8 cellular contexts compared by ENCODE assay signal in the genomic region with DNA sequence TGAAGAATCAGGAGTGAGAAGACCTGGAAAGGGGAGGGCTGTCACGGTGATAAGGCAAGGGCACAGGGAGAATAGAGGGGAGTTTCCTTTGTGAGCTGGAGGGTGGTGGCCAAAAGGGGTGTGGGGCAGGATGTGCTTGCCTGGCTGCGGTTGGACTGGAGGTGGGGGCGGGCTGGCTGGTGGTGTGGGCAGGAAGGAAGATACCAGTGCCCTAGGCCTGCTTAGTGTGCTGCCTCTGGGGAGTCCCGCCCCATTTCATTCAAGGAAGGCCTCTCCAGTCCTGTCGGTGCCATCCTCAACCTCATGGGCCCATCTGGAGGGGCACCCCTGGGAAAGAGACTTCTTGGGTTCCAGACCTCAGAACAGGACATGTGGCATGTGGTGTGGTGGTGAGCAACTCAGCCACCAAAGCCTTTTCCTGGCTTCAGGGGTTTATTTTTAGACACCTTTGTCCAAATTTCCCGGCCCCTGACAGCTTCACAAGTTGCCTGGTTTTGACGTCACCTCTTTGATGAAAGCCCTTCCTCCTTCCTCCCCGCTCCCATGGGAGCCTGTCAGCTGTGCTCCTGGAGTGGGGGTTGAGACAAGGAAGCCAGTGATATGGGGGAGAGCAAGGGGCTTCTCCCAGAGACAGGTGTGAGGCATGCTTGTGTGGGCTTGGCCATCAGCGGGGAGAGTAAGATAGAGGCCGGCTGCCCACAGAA. TPM values are rescaled to one million over a fixed set of nuclear protein-coding genes. Genes with fewer than 3 reads are reported as not detected.
DNase-seq lines count a peak whose midpoint lies in the region; ATAC-seq and TF ChIP-seq lines count a peak whose summit lies in the region.

No MANE protein-coding gene starts in this region.

- peaks cover 33% of the 10 kb centered on the region for H3K36me3 Mint-ChIP-seq in activated T-cell treated with anti-CD3 and anti-CD28 coated beads, Interleukin-2, amount 50 U/mL, for 4 hours (ENCODE audit: insufficient read depth)
- H3K36me3 Mint-ChIP-seq in glutamatergic neuron (ENCODE audit: unreplicated experiment), result no peaks in the 10 kb centered on the region
- H3K36me3 Mint-ChIP-seq in Calu3 (ENCODE audit: insufficient read depth, unreplicated experiment), result peaks cover 3% of the 10 kb centered on the region

- DNase-seq in NCI-H226 (peak; percentile 90), glutamatergic neuron (no peak), 8988T (no peak), Calu3 (no peak), amygdala (lab: John Stamatoyannopoulos, UW) (no peak)
- DNase-seq in activated T-cell treated with anti-CD3 and anti-CD28 coated beads, Interleukin-2, amount 50 U/mL, for 4 hours, result peak; percentile 69
- DNase-seq in stimulated activated CD4-positive, alpha-beta T cell treated with anti-CD3 and anti-CD28 coated beads, Interleukin-1b, Interleukin-23, amount 100 ng/mL, for 1 hour (ENCODE audit: low read depth in 2 of 2), result peak; percentile 48 to 63

- H3K27ac Mint-ChIP-seq in glutamatergic neuron (ENCODE audit: unreplicated experiment), result peak overlapping the region; percentile 8
- H3K27ac Mint-ChIP-seq in Calu3 (ENCODE audit: unreplicated experiment), result no peak overlapping the region

- peak overlapping the region; percentile 68 for H3K4me3 Mint-ChIP-seq in activated T-cell treated with anti-CD3 and anti-CD28 coated beads, Interleukin-2, amount 50 U/mL, for 4 hours
- H3K4me3 Mint-ChIP-seq in glutamatergic neuron (ENCODE audit: unreplicated experiment), result peak overlapping the region; percentile 72
- H3K4me3 Mint-ChIP-seq in Calu3 (ENCODE audit: low read depth, unreplicated experiment), result no peak overlapping the region

- H3K9me3 Mint-ChIP-seq in activated T-cell treated with anti-CD3 and anti-CD28 coated beads, Interleukin-2, amount 50 U/mL, for 4 hours, result no peaks in the 10 kb centered on the region
- peaks cover 15% of the 10 kb centered on the region for H3K9me3 Mint-ChIP-seq in glutamatergic neuron (ENCODE audit: unreplicated experiment)
- H3K9me3 Mint-ChIP-seq in Calu3 (ENCODE audit: low read depth, unreplicated experiment), result no peaks in the 10 kb centered on the region

- no peaks in the 10 kb centered on the region for H3K27me3 Mint-ChIP-seq in activated T-cell treated with anti-CD3 and anti-CD28 coated beads, Interleukin-2, amount 50 U/mL, for 4 hours (ENCODE audit: low read depth)
- H3K27me3 Mint-ChIP-seq in glutamatergic neuron (ENCODE audit: unreplicated experiment) (peaks cover 2% of the 10 kb centered on the region), Calu3 (ENCODE audit: unreplicated experiment) (no peaks in the 10 kb centered on the region)

- BruUV-seq in Calu3 (replicated peaks; lab: Mats Ljungman, UMichigan), result no TSS peak

- ATAC-seq in GM21423 (IDR thresholded peaks at IDR 0.05; ENCODE audit: unreplicated experiment), result peak; percentile 66
- ATAC-seq in activated T-cell treated with anti-CD3 and anti-CD28 coated beads, Interleukin-2, amount 50 U/mL, for 4 hours, result peak; percentile 83 to 86

- CTCF ChIA-PET in Calu3 (lab: Charles Lee), result no interaction called here

- H3K4me1 Mint-ChIP-seq in activated T-cell treated with anti-CD3 and anti-CD28 coated beads, Interleukin-2, amount 50 U/mL, for 4 hours (ENCODE audit: low read depth), result peaks cover 86% of the 10 kb centered on the region
- H3K4me1 Mint-ChIP-seq in glutamatergic neuron (ENCODE audit: low read depth, unreplicated experiment) (peaks cover 38% of the 10 kb centered on the region), Calu3 (ENCODE audit: low read depth, unreplicated experiment) (peaks cover 9% of the 10 kb centered on the region)

- intact Hi-C loops in Calu3 (cut with micrococcal nuclease; ENCODE audit: unreplicated experiment), result no loop called here

- TF ChIP-seq CTCF in glutamatergic neuron (IDR thresholded peaks at IDR 0.05; ENCODE audit: partially characterized antibody, unreplicated experiment) (no peak), Calu3 (IDR thresholded peaks at IDR 0.05; ENCODE audit: unreplicated experiment) (no peak)

RNA-seq across cellular contexts. Expression of a gene that starts 15.6 kb away (rescaled TPM):
- total RNA-seq in activated T-cell treated with anti-CD3 and anti-CD28 coated beads, Interleukin-2, amount 50 U/mL, for 4 hours, result 10 to 100 TPM; 37.8 to 42.5 (median 38.9) TPM
- total RNA-seq in glutamatergic neuron (ENCODE audit: unreplicated experiment), result 13.2 TPM
- total RNA-seq in Calu3 (2022), result 37.0 and 44.9 TPM in 2 replicates

RNA-seq across cellular contexts. Expression of a gene that starts 20.2 kb away (rescaled TPM):
- total RNA-seq in activated T-cell treated with anti-CD3 and anti-CD28 coated beads, Interleukin-2, amount 50 U/mL, for 4 hours, result 1 to 10 TPM in 2 of 3 donors, under 1 TPM in 1; 0.84 to 1.2 (median 1.0) TPM
- total RNA-seq in glutamatergic neuron (ENCODE audit: unreplicated experiment) (134 TPM), Calu3 (2022) (0.57 and 0.81 TPM in 2 replicates)

Comparison
In these comparisons a context has a peak if more than half of its experiments do, and no peak if none do; other contexts are left out.
1. DNase-seq: peak in NCI-H226 (single experiment), activated T-cell treated with anti-CD3 and anti-CD28 coated beads, Interleukin-2, amount 50 U/mL, for 4 hours (single experiment) and stimulated activated CD4-positive, alpha-beta T cell treated with anti-CD3 and anti-CD28 coated beads, Interleukin-1b, Interleukin-23, amount 100 ng/mL, for 1 hour (2 of 2); none in glutamatergic neuron (single experiment), 8988T (single experiment), Calu3 (single experiment) and amygdala (0 of 56).
2. RNA of a gene that starts 20.2 kb away (total RNA-seq): 134 TPM in glutamatergic neuron (single experiment); 0.84 to 1.2 TPM in activated T-cell treated with anti-CD3 and anti-CD28 coated beads, Interleukin-2, amount 50 U/mL, for 4 hours and 0.57 to 0.81 TPM in Calu3; every median in the first group is over 10 times any median in the second.